13 cellular contexts compared by ENCODE assay signal in the genomic region with DNA sequence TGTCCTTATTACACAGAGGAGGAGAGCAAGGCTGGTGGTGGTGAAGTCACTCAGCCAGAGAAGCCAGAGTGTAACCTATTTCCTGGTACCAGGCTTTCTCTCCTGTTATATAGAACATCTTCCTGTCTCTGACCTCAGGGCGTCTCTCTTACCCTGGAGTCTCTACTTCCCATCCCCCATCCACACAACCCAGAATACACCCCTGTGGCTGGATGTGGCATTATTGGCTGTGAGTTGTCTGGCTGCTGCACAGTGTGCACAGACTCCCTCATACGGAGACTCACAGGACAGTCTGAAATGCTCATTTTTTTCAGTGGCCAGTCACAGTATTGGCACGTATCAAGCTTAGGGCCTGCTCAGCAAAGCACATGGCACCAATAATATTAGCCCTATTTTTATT. TPM values are rescaled to one million over a fixed set of nuclear protein-coding genes. Genes with fewer than 3 reads are reported as not detected.
DNase-seq lines count a peak whose midpoint lies in the region; ATAC-seq and TF ChIP-seq lines count a peak whose summit lies in the region.
"Had no signal": no experiment of that assay in that cellular context is flagged by ENCODE, and none has a peak within 500 bp of the region (broad histone marks: within the 10 kb centered on the region; RNA-seq: fewer than 3 reads in every experiment).

No MANE protein-coding gene starts in this region.

- H3K27me3 Mint-ChIP-seq in activated T-cell treated with anti-CD3 and anti-CD28 coated beads, Interleukin-2, amount 50 U/mL, for 4 hours (ENCODE audit: low read depth) = peaks cover 7% of the 10 kb centered on the region
- H3K27me3 Mint-ChIP-seq in activated CD8-positive, alpha-beta T cell treated with anti-CD3 and anti-CD28 coated beads, Interleukin-2, amount 10 ng/mL, durations not matched to agents 7 days and 5 days (ENCODE audit: low read depth) = peaks cover 10% of the 10 kb centered on the region
- H3K27me3 Mint-ChIP-seq in stimulated activated naive B cell treated with anti-CD40 and anti-IgM and Interleukin-4, amounts not matched to agents 10 μg/mL and 1 μg/mL and 100 μg/mL, for 72 hours = peaks cover 0 to 3% of the 10 kb centered on the region in 2 donors

- no peak for TF ChIP-seq CTCF in NB4 (IDR thresholded peaks at IDR 0.05; ENCODE audit: low read depth, low read length)

- no peak overlapping the region for H3K4me3 Mint-ChIP-seq in activated T-cell treated with anti-CD3 and anti-CD28 coated beads, Interleukin-2, amount 50 U/mL, for 4 hours
- H3K4me3 Mint-ChIP-seq in activated CD8-positive, alpha-beta T cell treated with anti-CD3 and anti-CD28 coated beads, Interleukin-2, amount 10 ng/mL, durations not matched to agents 7 days and 5 days = no peak overlapping the region
- H3K4me3 Mint-ChIP-seq in stimulated activated naive B cell treated with anti-CD40 and anti-IgM and Interleukin-4, amounts not matched to agents 10 μg/mL and 1 μg/mL and 100 μg/mL, for 72 hours = no peak overlapping the region
- H3K4me3 Mint-ChIP-seq: activated T-cell treated with anti-CD3 and anti-CD28 coated beads, Interleukin-2, amount 50 U/mL, for 24 hours; dendritic cell treated with granulocyte-macrophage colony-stimulating factor and Interleukin-4, amounts not matched to agents 40 ng/mL and 50 ng/mL, for 4 days had no signal

- no peak for DNase-seq in activated T-cell treated with anti-CD3 and anti-CD28 coated beads, Interleukin-2, amount 50 U/mL, for 4 hours
- no peak for DNase-seq in activated T-cell treated with anti-CD3 and anti-CD28 coated beads, Interleukin-2, amount 50 U/mL, for 48 hours
- DNase-seq in NB4 (ENCODE audit: low read depth) (peak; percentile 65), NCI-H524 (lab: John Stamatoyannopoulos, UW) (no peak), DMS 273 (lab: John Stamatoyannopoulos, UW; ENCODE audit: unreplicated experiment) (no peak)
- peak; percentile 87 for DNase-seq in activated CD8-positive, alpha-beta T cell treated with anti-CD3 and anti-CD28 coated beads, Interleukin-2, amount 10 ng/mL, durations not matched to agents 7 days and 5 days
- no peak for DNase-seq in stimulated activated naive B cell treated with anti-CD40 and anti-IgM and Interleukin-4, amounts not matched to agents 10 μg/mL and 1 μg/mL and 100 μg/mL, for 72 hours
- DNase-seq: activated T-cell treated with anti-CD3 and anti-CD28 coated beads, Interleukin-2, amount 50 U/mL, for 24 hours; head of caudate nucleus; NCI-H2081; SW 1271 had no signal

- ATAC-seq in activated T-cell treated with anti-CD3 and anti-CD28 coated beads, Interleukin-2, amount 50 U/mL, for 4 hours = peak; percentile 43 to 62
- ATAC-seq in activated CD8-positive, alpha-beta T cell treated with anti-CD3 and anti-CD28 coated beads, Interleukin-2, amount 10 ng/mL, durations not matched to agents 7 days and 5 days = peak; percentile 99
- ATAC-seq in stimulated activated naive B cell treated with anti-CD40 and anti-IgM and Interleukin-4, amounts not matched to agents 10 μg/mL and 1 μg/mL and 100 μg/mL, for 72 hours (replicated peaks) = peak; percentile 12 to 48
- no peak for ATAC-seq in HG03457 (IDR thresholded peaks at IDR 0.05; ENCODE audit: unreplicated experiment)

- H3K9me3 Mint-ChIP-seq in activated T-cell treated with anti-CD3 and anti-CD28 coated beads, Interleukin-2, amount 50 U/mL, for 4 hours = no peaks in the 10 kb centered on the region
- no peaks in the 10 kb centered on the region for H3K9me3 Mint-ChIP-seq in activated CD8-positive, alpha-beta T cell treated with anti-CD3 and anti-CD28 coated beads, Interleukin-2, amount 10 ng/mL, durations not matched to agents 7 days and 5 days (ENCODE audit: insufficient read depth)
- no peaks in the 10 kb centered on the region for H3K9me3 Mint-ChIP-seq in stimulated activated naive B cell treated with anti-CD40 and anti-IgM and Interleukin-4, amounts not matched to agents 10 μg/mL and 1 μg/mL and 100 μg/mL, for 72 hours
- H3K9me3 Mint-ChIP-seq: activated T-cell treated with anti-CD3 and anti-CD28 coated beads, Interleukin-2, amount 50 U/mL, for 24 hours; dendritic cell treated with granulocyte-macrophage colony-stimulating factor and Interleukin-4, amounts not matched to agents 40 ng/mL and 50 ng/mL, for 4 days had no signal

- H3K4me1 Mint-ChIP-seq in activated T-cell treated with anti-CD3 and anti-CD28 coated beads, Interleukin-2, amount 50 U/mL, for 4 hours (ENCODE audit: low read depth) = peaks cover 8% of the 10 kb centered on the region
- H3K4me1 Mint-ChIP-seq in activated CD8-positive, alpha-beta T cell treated with anti-CD3 and anti-CD28 coated beads, Interleukin-2, amount 10 ng/mL, durations not matched to agents 7 days and 5 days (ENCODE audit: low read depth) = peaks cover 30% of the 10 kb centered on the region
- no peaks in the 10 kb centered on the region for H3K4me1 Mint-ChIP-seq in stimulated activated naive B cell treated with anti-CD40 and anti-IgM and Interleukin-4, amounts not matched to agents 10 μg/mL and 1 μg/mL and 100 μg/mL, for 72 hours

- H3K36me3 Mint-ChIP-seq in activated T-cell treated with anti-CD3 and anti-CD28 coated beads, Interleukin-2, amount 50 U/mL, for 4 hours (ENCODE audit: insufficient read depth) = no peaks in the 10 kb centered on the region
- no peaks in the 10 kb centered on the region for H3K36me3 Mint-ChIP-seq in activated CD8-positive, alpha-beta T cell treated with anti-CD3 and anti-CD28 coated beads, Interleukin-2, amount 10 ng/mL, durations not matched to agents 7 days and 5 days (ENCODE audit: low read depth)
- H3K36me3 Mint-ChIP-seq in stimulated activated naive B cell treated with anti-CD40 and anti-IgM and Interleukin-4, amounts not matched to agents 10 μg/mL and 1 μg/mL and 100 μg/mL, for 72 hours = no peaks in the 10 kb centered on the region

- TF ChIP-seq POLR2A in NB4 (IDR thresholded peaks at IDR 0.05; ENCODE audit: extremely low read depth, insufficient read length) = no peak

- CTCF ChIA-PET in activated CD8-positive, alpha-beta T cell treated with anti-CD3 and anti-CD28 coated beads, Interleukin-2, amount 10 ng/mL, durations not matched to agents 7 days and 5 days (lab: Charles Lee) = interaction anchor here (0.7 to 2.5 kb wide), 3 partner anchors 10 to 15 kb away, joined by 3 to 13 read pairs (median 8); no protein-coding TSS in a partner anchor

- no peak overlapping the region for H3K4me3 ChIP-seq in NB4 (ENCODE audit: low read depth, low read length)

- H3K27ac Mint-ChIP-seq in activated CD8-positive, alpha-beta T cell treated with anti-CD3 and anti-CD28 coated beads, Interleukin-2, amount 10 ng/mL, durations not matched to agents 7 days and 5 days = peak overlapping the region; percentile 80
- no peak overlapping the region for H3K27ac Mint-ChIP-seq in stimulated activated naive B cell treated with anti-CD40 and anti-IgM and Interleukin-4, amounts not matched to agents 10 μg/mL and 1 μg/mL and 100 μg/mL, for 72 hours
- H3K27ac Mint-ChIP-seq: activated T-cell treated with anti-CD3 and anti-CD28 coated beads, Interleukin-2, amount 50 U/mL, for 24 hours; dendritic cell treated with granulocyte-macrophage colony-stimulating factor and Interleukin-4, amounts not matched to agents 40 ng/mL and 50 ng/mL, for 4 days had no signal

- POLR2A ChIA-PET in activated CD8-positive, alpha-beta T cell treated with anti-CD3 and anti-CD28 coated beads, Interleukin-2, amount 10 ng/mL, durations not matched to agents 7 days and 5 days (lab: Charles Lee) = interaction anchor here (0.6 to 2.2 kb wide), 4 partner anchors 35 to 200 kb away, joined by 3 to 8 read pairs (median 5); partner anchors contain the start of gene MCM2

RNA-seq across cellular contexts. Expression of gene PODXL2, which starts 8.6 kb away (rescaled TPM):
- total RNA-seq in activated T-cell treated with anti-CD3 and anti-CD28 coated beads, Interleukin-2, amount 50 U/mL, for 4 hours = 1 to 10 TPM; 3.4 to 5.9 (median 4.3) TPM
- total RNA-seq in activated CD8-positive, alpha-beta T cell treated with anti-CD3 and anti-CD28 coated beads, Interleukin-2, amount 10 ng/mL, durations not matched to agents 7 days and 5 days = 1 to 10 TPM; 1.3 to 1.7 TPM

RNA-seq across cellular contexts. Expression of gene ABTB1, which starts 35.2 kb away (rescaled TPM):
- total RNA-seq in activated T-cell treated with anti-CD3 and anti-CD28 coated beads, Interleukin-2, amount 50 U/mL, for 4 hours = 1 to 10 TPM; 4.7 to 8.8 (median 6.1) TPM
- total RNA-seq in activated CD8-positive, alpha-beta T cell treated with anti-CD3 and anti-CD28 coated beads, Interleukin-2, amount 10 ng/mL, durations not matched to agents 7 days and 5 days = 10 to 100 TPM; 15.6 to 16.5 TPM

RNA-seq across cellular contexts. Expression of gene MCM2, which starts 39.3 kb away (rescaled TPM):
- total RNA-seq in activated T-cell treated with anti-CD3 and anti-CD28 coated beads, Interleukin-2, amount 50 U/mL, for 4 hours = 100 to 1,000 TPM; 284 to 362 (median 320) TPM
- 100 to 1,000 TPM; 185 to 188 TPM for total RNA-seq in activated CD8-positive, alpha-beta T cell treated with anti-CD3 and anti-CD28 coated beads, Interleukin-2, amount 10 ng/mL, durations not matched to agents 7 days and 5 days

RNA-seq across cellular contexts. Expression of gene TPRA1, which starts 47.0 kb away (rescaled TPM):
- total RNA-seq in activated T-cell treated with anti-CD3 and anti-CD28 coated beads, Interleukin-2, amount 50 U/mL, for 4 hours = 10 to 100 TPM; 37.8 to 39.2 (median 38.9) TPM
- total RNA-seq in activated CD8-positive, alpha-beta T cell treated with anti-CD3 and anti-CD28 coated beads, Interleukin-2, amount 10 ng/mL, durations not matched to agents 7 days and 5 days = 10 to 100 TPM; 27.0 to 27.9 TPM

Comparison
In these comparisons a context has a peak if more than half of its experiments do, and no peak if none do; other contexts are left out.
1. DNase-seq: peak in NB4 (single experiment) and activated CD8-positive, alpha-beta T cell treated with anti-CD3 and anti-CD28 coated beads, Interleukin-2, amount 10 ng/mL, durations not matched to agents 7 days and 5 days (single experiment); none in activated T-cell treated with anti-CD3 and anti-CD28 coated beads, Interleukin-2, amount 50 U/mL, for 4 hours (single experiment), activated T-cell treated with anti-CD3 and anti-CD28 coated beads, Interleukin-2, amount 50 U/mL, for 48 hours (0 of 2), stimulated activated naive B cell treated with anti-CD40 and anti-IgM and Interleukin-4, amounts not matched to agents 10 μg/mL and 1 μg/mL and 100 μg/mL, for 72 hours (single experiment), NCI-H524 (0 of 2) and DMS 273 (single experiment).